22 cellular contexts compared by ENCODE assay signal in the genomic region with DNA sequence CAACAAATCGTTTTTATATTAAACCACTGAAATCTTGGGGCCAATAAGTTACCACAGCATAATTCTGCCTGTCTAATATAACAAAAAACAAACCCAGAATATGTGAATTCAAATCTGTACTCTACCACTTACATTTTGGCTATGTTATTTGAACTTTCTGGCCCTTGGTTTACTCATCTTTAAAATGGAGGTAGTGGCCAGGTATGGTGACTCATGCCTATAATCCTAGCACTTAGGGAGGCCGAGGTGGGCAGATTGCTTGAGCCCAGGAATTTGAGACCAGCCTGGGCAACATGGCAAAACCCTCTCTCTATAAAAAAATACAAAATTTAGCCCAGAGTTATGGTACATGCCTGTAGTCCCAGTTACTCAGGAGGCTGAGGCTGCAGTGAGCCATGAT.
DNase-seq lines count a peak whose midpoint lies in the region; ATAC-seq, FAIRE-seq and TF ChIP-seq lines count a peak whose summit lies in the region.
"Had no signal": no experiment of that assay in that cellular context is flagged by ENCODE, and none has a peak within 500 bp of the region (broad histone marks: within the 10 kb centered on the region; RNA-seq: fewer than 3 reads in every experiment).

No MANE protein-coding gene starts in this region.

- no peaks in the 10 kb centered on the region for H3K27me3 ChIP-seq in HCT116 (ENCODE audit: insufficient read depth, low read length)
- H3K27me3 ChIP-seq in bronchial epithelial cell (ENCODE audit: control insufficient read depth, insufficient read depth, low read length) = no peaks in the 10 kb centered on the region
- no peaks in the 10 kb centered on the region for H3K27me3 ChIP-seq in right cardiac atrium (ENCODE audit: control insufficient read depth, insufficient read depth)
- H3K27me3 ChIP-seq: BLaER1 treated with 17β-estradiol and CSF1 and Interleukin-3, amounts not matched to agents 10 nM and 100 nM had no signal

- H3K4me3 ChIP-seq in A549 (no peak overlapping the region), HCT116 (replicated peaks in 1 of 2; ENCODE audit: low read depth in 1 of 2, low read length in 2 of 2) (no peak overlapping the region), bronchial epithelial cell (ENCODE audit: low read depth, low read length) (no peak overlapping the region), right cardiac atrium (ENCODE audit: low read length) (no peak overlapping the region)
- H3K4me3 ChIP-seq: BLaER1 treated with 17β-estradiol and CSF1 and Interleukin-3, amounts not matched to agents 10 nM and 100 nM had no signal

- FAIRE-seq in A549 (lab: Jason Lieb, UNC) = no peak
- no peak for FAIRE-seq in bronchial epithelial cell (lab: Jason Lieb, UNC)
- FAIRE-seq: A204.1, D721Med, G401.6, GM12891, GM19239 had no signal

- no peaks in the 10 kb centered on the region for H3K4me1 Mint-ChIP-seq in activated CD4-positive, alpha-beta T cell treated with anti-CD3 and anti-CD28 coated beads, Interleukin-2, amount 10 ng/mL, durations not matched to agents 24 days and 14 days
- H3K4me1 Mint-ChIP-seq: B cell had no signal

- H3K9ac ChIP-seq in HCT116 (ENCODE audit: low read length) = no peak overlapping the region
- H3K9ac ChIP-seq: BLaER1 treated with 17β-estradiol and CSF1 and Interleukin-3, amounts not matched to agents 10 nM and 100 nM had no signal

- H3K9me3 Mint-ChIP-seq in activated CD4-positive, alpha-beta T cell treated with anti-CD3 and anti-CD28 coated beads, Interleukin-2, amount 10 ng/mL, durations not matched to agents 24 days and 14 days = peaks cover 3% of the 10 kb centered on the region

- intact Hi-C loops in HCT116 (cut with micrococcal nuclease) = no loop called here
- intact Hi-C loops in right cardiac atrium (cut with DNase I) = no loop called here
- intact Hi-C loops in activated CD4-positive, alpha-beta T cell treated with anti-CD3 and anti-CD28 coated beads, Interleukin-2, amount 10 ng/mL, durations not matched to agents 24 days and 14 days (cut with micrococcal nuclease) = no loop called here

- no TSS peak for BruUV-seq in HCT116 (replicated peaks; lab: Mats Ljungman, UMichigan)

- TF ChIP-seq RAD21 in A549 (conservative IDR thresholded peaks at IDR 0.05 in 1 of 2, IDR thresholded peaks at IDR 0.05 in 1 of 2) (no peak), HCT116 (IDR thresholded peaks at IDR 0.05; ENCODE audit: low read depth) (no peak)

- TF ChIP-seq CTCF in A549 (IDR thresholded peaks at IDR 0.05) (no peak), HCT116 (IDR thresholded peaks at IDR 0.05 in 2 of 3, conservative IDR thresholded peaks at IDR 0.05 in 1 of 3; ENCODE audit: borderline replicate concordance in 1 of 3, insufficient read depth in 1 of 3, low read depth in 2 of 3, low read length in 2 of 3) (no peak), bronchial epithelial cell (IDR thresholded peaks at IDR 0.05; ENCODE audit: insufficient read depth, low read length, severe bottlenecking) (no peak)

- H3K36me3 ChIP-seq in HCT116 (ENCODE audit: control insufficient read depth in 1 of 2, insufficient read depth in 2 of 2, low read length in 2 of 2) (no peaks in the 10 kb centered on the region), bronchial epithelial cell (ENCODE audit: control insufficient read depth, insufficient read depth, low read length) (no peaks in the 10 kb centered on the region)

- POLR2A ChIA-PET in A549 (lab: Yijun Ruan, JAX) = no interaction called here
- POLR2A ChIA-PET in HCT116 (lab: Charles Lee) = no interaction called here

- no peak overlapping the region for H3K4me3 Mint-ChIP-seq in activated CD4-positive, alpha-beta T cell treated with anti-CD3 and anti-CD28 coated beads, Interleukin-2, amount 10 ng/mL, durations not matched to agents 24 days and 14 days
- H3K4me3 Mint-ChIP-seq: B cell; CD4-positive, alpha-beta T cell; CD8-positive, alpha-beta T cell had no signal

- no peak overlapping the region for H3K27ac Mint-ChIP-seq in activated CD4-positive, alpha-beta T cell treated with anti-CD3 and anti-CD28 coated beads, Interleukin-2, amount 10 ng/mL, durations not matched to agents 24 days and 14 days
- H3K27ac Mint-ChIP-seq: B cell; CD4-positive, alpha-beta T cell; CD8-positive, alpha-beta T cell had no signal

- H3K27ac ChIP-seq in A549 (no peak overlapping the region), HCT116 (ENCODE audit: low read depth, low read length) (no peak overlapping the region), right cardiac atrium (ENCODE audit: low read length) (no peak overlapping the region)
- H3K27ac ChIP-seq: BLaER1 treated with 17β-estradiol and CSF1 and Interleukin-3, amounts not matched to agents 10 nM and 100 nM; C4-2B had no signal

- no peak for DNase-seq in A549 (ENCODE audit: low read depth in 1 of 2, low spot score in 1 of 2)
- DNase-seq in HCT116 (ENCODE audit: low read depth, low spot score) = no peak
- DNase-seq in bronchial epithelial cell (ENCODE audit: low read depth) = peak; percentile 32
- DNase-seq in right cardiac atrium = no peak
- DNase-seq in activated gamma-delta T cell (lab: John Stamatoyannopoulos, UW) = no peak
- no peak for DNase-seq in activated CD4-positive, alpha-beta T cell treated with anti-CD3 and anti-CD28 coated beads, Interleukin-2, amount 10 ng/mL, durations not matched to agents 24 days and 14 days
- DNase-seq: 8988T; AML-193; Caco-2; Calu3; CD4-positive, alpha-beta T cell; CD8-positive, alpha-beta T cell; DMS79 treated with DMSO at 0.1 percent for 48 hours; GF-D8 had no signal

- no peaks in the 10 kb centered on the region for H3K79me2 ChIP-seq in HCT116 (ENCODE audit: insufficient read depth, low read length)

- RAD21 ChIA-PET in HCT116 (lab: Charles Lee; ENCODE audit: low non-redundant PET in 1 of 2, low total read pairs in 2 of 2, uncharacterized antibody in 2 of 2, unreplicated experiment in 2 of 2) = no interaction called here

- no peaks in the 10 kb centered on the region; the same call in 2 of the 3 replicates for H3K4me1 ChIP-seq in A549
- peaks cover 7 to 16% of the 10 kb centered on the region in 2 experiments for H3K4me1 ChIP-seq in HCT116 (ENCODE audit: control insufficient read depth in 1 of 2, insufficient read depth in 2 of 2, low read length in 2 of 2)
- H3K4me1 ChIP-seq in right cardiac atrium (ENCODE audit: control insufficient read depth, insufficient read depth, low read length) = no peaks in the 10 kb centered on the region
- H3K4me1 ChIP-seq: Caco-2 had no signal

- no peaks in the 10 kb centered on the region for H3K27me3 Mint-ChIP-seq in activated CD4-positive, alpha-beta T cell treated with anti-CD3 and anti-CD28 coated beads, Interleukin-2, amount 10 ng/mL, durations not matched to agents 24 days and 14 days
- H3K27me3 Mint-ChIP-seq: B cell; CD4-positive, alpha-beta T cell had no signal

- H2AFZ ChIP-seq in HCT116 (ENCODE audit: low read depth, low read length, poor library complexity, severe bottlenecking) = no peak overlapping the region

- no peak for TF ChIP-seq EP300 in A549 (IDR thresholded peaks at IDR 0.05)

- 50% methylated on average over 2 of the region's 2 CpGs for WGBS in A549 (ENCODE audit: missing lambda C conversion rate)
- 92% methylated on average over 2 of the region's 2 CpGs for WGBS in right cardiac atrium

- TF ChIP-seq POLR2A in A549 (IDR thresholded peaks at IDR 0.05; ENCODE audit: low read length) (no peak), HCT116 (IDR thresholded peaks at IDR 0.05; ENCODE audit: borderline replicate concordance, extremely low read depth, insufficient read depth, insufficient read length) (no peak)

- no peak overlapping the region for H3K4me2 ChIP-seq in A549
- H3K4me2 ChIP-seq in HCT116 (ENCODE audit: low read length) = peak overlapping the region; percentile 57
- H3K4me2 ChIP-seq: BLaER1 treated with 17β-estradiol and CSF1 and Interleukin-3, amounts not matched to agents 10 nM and 100 nM had no signal

- CTCF ChIA-PET in A549 (lab: Yijun Ruan, JAX) = no interaction called here
- CTCF ChIA-PET in HCT116 (lab: Charles Lee) = no interaction called here

- peaks cover 7% of the 10 kb centered on the region for H3K36me3 Mint-ChIP-seq in activated CD4-positive, alpha-beta T cell treated with anti-CD3 and anti-CD28 coated beads, Interleukin-2, amount 10 ng/mL, durations not matched to agents 24 days and 14 days (ENCODE audit: low read depth)

- no peaks in the 10 kb centered on the region for H3K9me3 ChIP-seq in A549
- H3K9me3 ChIP-seq in HCT116 (ENCODE audit: control insufficient read depth in 1 of 2, insufficient read depth in 1 of 2, low read depth in 1 of 2, low read length in 2 of 2) = no peaks in the 10 kb centered on the region
- H3K9me3 ChIP-seq in right cardiac atrium (ENCODE audit: control insufficient read depth, low read length) = no peaks in the 10 kb centered on the region
- H3K9me3 ChIP-seq: Caco-2 had no signal

- ATAC-seq in A549 (no peak), HCT116 (peak; percentile 76), right cardiac atrium (no peak)
- ATAC-seq: CD8-positive, alpha-beta T cell had no signal

- H4K20me1 ChIP-seq in HCT116 (ENCODE audit: insufficient read depth) = no peaks in the 10 kb centered on the region

- H3K9me2 ChIP-seq in HCT116 (ENCODE audit: insufficient read depth) = no peaks in the 10 kb centered on the region

TF ChIP-seq in A549, 52 proteins besides CTCF, POLR2A, EP300 and RAD21:
- TF ChIP-seq CHD4 (IDR thresholded peaks at IDR 0.05; ENCODE audit: borderline replicate concordance) = no peak
- TF ChIP-seq BHLHE40 (IDR thresholded peaks at IDR 0.05; ENCODE audit: low read depth, low read length) = no peak
- no peak for TF ChIP-seq HOXB5 (CRISPR knock-in tag; IDR thresholded peaks at IDR 0.05)
- no peak for TF ChIP-seq FOSL2 (IDR thresholded peaks at IDR 0.05)
- TF ChIP-seq FOSL2 (CRISPR knock-in tag; IDR thresholded peaks at IDR 0.05) = peak; percentile 24; the same call in 1 of the 2 replicates
TF ChIP-seq in A549: peak in this region for 1.

TF ChIP-seq in HCT116, 20 proteins besides CTCF, POLR2A, EP300 and RAD21:
- peak; percentile 31; the same call in 1 of the 2 replicates for TF ChIP-seq FOSL1 (IDR thresholded peaks at IDR 0.05; ENCODE audit: low read depth)
- TF ChIP-seq, protein P1, sequence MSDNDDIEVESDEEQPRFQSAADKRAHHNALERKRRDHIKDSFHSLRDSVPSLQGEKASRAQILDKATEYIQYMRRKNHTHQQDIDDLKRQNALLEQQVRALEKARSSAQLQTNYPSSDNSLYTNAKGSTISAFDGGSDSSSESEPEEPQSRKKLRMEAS (IDR thresholded peaks at IDR 0.05) = no peak
